9 cellular contexts compared by ENCODE assay signal in the genomic region with DNA sequence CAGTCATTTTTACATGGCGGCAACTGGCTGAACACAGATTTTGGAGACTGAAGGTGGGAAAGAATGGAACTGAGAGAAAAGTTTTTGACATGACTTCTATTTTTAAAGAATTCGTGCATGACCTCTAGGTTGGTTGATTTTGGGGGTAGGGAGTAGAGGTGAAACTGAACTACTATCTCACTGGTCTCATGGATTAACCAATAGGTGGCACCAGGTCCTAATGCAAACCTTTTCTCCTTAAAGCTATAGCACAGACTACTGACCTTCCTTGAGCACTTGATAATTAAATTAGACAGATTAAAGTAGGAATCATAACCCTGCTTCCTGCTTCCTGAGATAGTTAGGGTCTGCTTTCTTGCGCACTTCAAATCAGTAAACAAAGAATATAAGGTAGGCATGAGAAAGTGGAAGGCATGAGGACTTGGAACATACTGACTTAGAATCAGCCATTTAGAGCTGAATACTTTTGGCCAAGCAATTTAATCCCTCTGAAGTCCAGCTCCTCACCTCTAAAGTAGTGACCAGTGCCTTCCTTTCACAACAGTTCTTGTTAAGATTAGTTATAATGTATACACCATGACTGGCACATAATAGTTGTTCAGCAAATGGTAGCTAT.
A peak's percentile ranks its signal among the peaks of the same experiment; 100 is the strongest.
DNase-seq lines count a peak whose midpoint lies in the region; ATAC-seq and TF ChIP-seq lines count a peak whose summit lies in the region.
"Had no signal": no experiment of that assay in that cellular context is flagged by ENCODE, and none has a peak within 500 bp of the region (broad histone marks: within the 10 kb centered on the region; RNA-seq: fewer than 3 reads in every experiment).

No MANE protein-coding gene starts in this region.

- no peaks in the 10 kb centered on the region for H4K20me1 ChIP-seq in hepatocyte (ENCODE audit: insufficient read depth, poor library complexity, severe bottlenecking)

- no peak overlapping the region for H3K27ac ChIP-seq in hepatocyte

- no peak for DNase-seq in BE2C
- peak; percentile 26 for DNase-seq in HFF-Myc (ENCODE audit: extremely low read depth, low read depth)
- DNase-seq in RPMI7951 (ENCODE audit: low read depth): peak; percentile 57
- DNase-seq in hepatocyte (ENCODE audit: low spot score): no peak
- DNase-seq in HuH-7 (ENCODE audit: low spot score): no peak
- no peak for DNase-seq in nucleus accumbens (lab: John Stamatoyannopoulos, UW)
- DNase-seq in activated T-cell treated with anti-CD3 and anti-CD28 coated beads, Interleukin-2, amount 50 U/mL, for 48 hours: no peak
- DNase-seq: central memory CD4-positive, alpha-beta T cell had no signal

- H3K27me3 ChIP-seq in BE2C: no peaks in the 10 kb centered on the region
- H3K27me3 ChIP-seq in hepatocyte: no peaks in the 10 kb centered on the region

- no peak overlapping the region for H2AFZ ChIP-seq in hepatocyte

- H3K4me1 ChIP-seq in BE2C (no peaks in the 10 kb centered on the region), hepatocyte (ENCODE audit: insufficient read depth) (no peaks in the 10 kb centered on the region)

- WGBS in hepatocyte (ENCODE audit: low lambda C conversion rate, missing lambda C conversion rate): 62% methylated on average over 3 of the region's 3 CpGs

- no peaks in the 10 kb centered on the region for H3K79me2 ChIP-seq in hepatocyte

- H3K9me3 ChIP-seq in BE2C (no peaks in the 10 kb centered on the region), hepatocyte (ENCODE audit: low read depth) (no peaks in the 10 kb centered on the region)

- H3K36me3 ChIP-seq in BE2C (no peaks in the 10 kb centered on the region), hepatocyte (replicated peaks; ENCODE audit: insufficient read depth, low read depth) (no peaks in the 10 kb centered on the region)

- no peak overlapping the region for H3K4me3 ChIP-seq in BE2C (ENCODE audit: low read depth, low read length)
- no peak overlapping the region for H3K4me3 ChIP-seq in HFF-Myc (replicated peaks; ENCODE audit: low read depth, low read length)
- no peak overlapping the region for H3K4me3 ChIP-seq in hepatocyte

- TF ChIP-seq CTCF in BE2C (IDR thresholded peaks at IDR 0.05; ENCODE audit: low read depth, low read length): peak; percentile 35
- peak; percentile 47 for TF ChIP-seq CTCF in HFF-Myc (IDR thresholded peaks at IDR 0.05; ENCODE audit: low read depth, low read length, missing control alignments)
- TF ChIP-seq CTCF in hepatocyte (IDR thresholded peaks at IDR 0.05; ENCODE audit: poor library complexity): peak; percentile 19

- no peaks in the 10 kb centered on the region for H3K9me2 ChIP-seq in hepatocyte (replicated peaks; ENCODE audit: insufficient read depth)

- ATAC-seq in HG03108 (IDR thresholded peaks at IDR 0.05; ENCODE audit: unreplicated experiment): no peak

- no peak overlapping the region for H3K4me2 ChIP-seq in hepatocyte

Comparison
In these comparisons a context has a peak if more than half of its experiments do, and no peak if none do; other contexts are left out.
1. DNase-seq: peak in HFF-Myc (single experiment) and RPMI7951 (single experiment); none in BE2C (single experiment), hepatocyte (single experiment), HuH-7 (single experiment), nucleus accumbens (0 of 56) and activated T-cell treated with anti-CD3 and anti-CD28 coated beads, Interleukin-2, amount 50 U/mL, for 48 hours (0 of 2).
2. Peak in every context shown above with its lines, with median percentiles within 50 percentile points of each other: CTCF ChIP-seq.